17 cellular contexts compared by ENCODE assay signal in genomic region chr10:70295321-70295720, GRCh38. TPM values are rescaled to one million over a fixed set of nuclear protein-coding genes. Genes with fewer than 3 reads are reported as not detected.
DNase-seq lines count a peak whose midpoint lies in the region; ATAC-seq, FAIRE-seq and TF ChIP-seq lines count a peak whose summit lies in the region.
"Had no signal": no experiment of that assay in that cellular context is flagged by ENCODE, and none has a peak within 500 bp of the region (broad histone marks: within the 10 kb centered on the region; RNA-seq: fewer than 3 reads in every experiment).

No MANE protein-coding gene starts in this region.

- H3K27me3 ChIP-seq in BLaER1 treated with 17β-estradiol and CSF1 and Interleukin-3, amounts not matched to agents 10 nM and 100 nM: peaks cover 0 to 48% (median 0%) of the 10 kb centered on the region in 11 experiments; a peak in 4 of 22 replicates
- H3K27me3 ChIP-seq in DND-41 (ENCODE audit: insufficient read depth, low read length, poor library complexity): no peaks in the 10 kb centered on the region
- H3K27me3 ChIP-seq in keratinocyte (ENCODE audit: control insufficient read depth, extremely low read depth, insufficient read depth, low read length): no peaks in the 10 kb centered on the region
- H3K27me3 ChIP-seq in MM.1S (replicated peaks; ENCODE audit: insufficient read depth, low read length): no peaks in the 10 kb centered on the region

- DNase-seq in DND-41 (no peak), NCI-H69 (lab: John Stamatoyannopoulos, UW) (peak; percentile 42), keratinocyte (ENCODE audit: low read depth, low spot score) (peak; percentile 38), NCI-H82 treated with DMSO at 0.1 percent for 48 hours (lab: John Stamatoyannopoulos, UW; ENCODE audit: unreplicated experiment) (no peak), MM.1S (no peak)
- DNase-seq: ACHN; Caco-2; CD4-positive, CD25-positive, alpha-beta regulatory T cell; GOT3; NCI-H1436; NCI-H2081 treated with DMSO at 0.1 percent for 48 hours; NCI-H2227 treated with DMSO at 0.1 percent for 48 hours; NCI-H524 treated with DMSO at 0.1 percent for 48 hours; T-helper 1 cell had no signal

- peaks cover 0 to 8% (median 0%) of the 10 kb centered on the region in 11 experiments; a peak in 3 of 22 replicates for H3K36me3 ChIP-seq in BLaER1 treated with 17β-estradiol and CSF1 and Interleukin-3, amounts not matched to agents 10 nM and 100 nM
- H3K36me3 ChIP-seq in DND-41 (ENCODE audit: insufficient read depth, low read length): peaks cover 17% of the 10 kb centered on the region
- H3K36me3 ChIP-seq in keratinocyte (ENCODE audit: control insufficient read depth in 2 of 2, extremely low read depth in 1 of 2, insufficient read depth in 2 of 2, low read length in 2 of 2): no peaks in the 10 kb centered on the region
- H3K36me3 ChIP-seq in MM.1S (replicated peaks; ENCODE audit: insufficient read depth, low read length): no peaks in the 10 kb centered on the region

- FAIRE-seq in keratinocyte (lab: Jason Lieb, UNC): no peak

- ATAC-seq in DND-41 (ENCODE audit: insufficient read depth, low read depth) (0 out of 3 replicates have a peak, but pooled peaks have one; percentile 3), HG03175 (IDR thresholded peaks at IDR 0.05; ENCODE audit: unreplicated experiment) (no peak)

- H3K9me3 ChIP-seq in BLaER1 treated with 17β-estradiol and CSF1 and Interleukin-3, amounts not matched to agents 10 nM and 100 nM (replicated peaks in 1 of 11): no peaks in the 10 kb centered on the region
- no peaks in the 10 kb centered on the region for H3K9me3 ChIP-seq in DND-41 (ENCODE audit: insufficient read depth, low read length, severe bottlenecking)
- no peaks in the 10 kb centered on the region for H3K9me3 ChIP-seq in keratinocyte (ENCODE audit: control insufficient read depth, low read depth, low read length)
- no peaks in the 10 kb centered on the region for H3K9me3 ChIP-seq in MM.1S (replicated peaks; ENCODE audit: insufficient read depth, low read length)
- H3K9me3 ChIP-seq: Caco-2 had no signal

- H3K4me2 ChIP-seq in BLaER1 treated with 17β-estradiol and CSF1 and Interleukin-3, amounts not matched to agents 10 nM and 100 nM: peak overlapping the region in 9 of 11 experiments; percentile 54 to 84 (median 69); a peak in 14 of 22 replicates
- H3K4me2 ChIP-seq in DND-41 (ENCODE audit: insufficient read depth, low read length) (no peak overlapping the region), keratinocyte (ENCODE audit: control insufficient read depth, extremely low read depth, insufficient read depth, low read depth, low read length) (no peak overlapping the region), MM.1S (ENCODE audit: low read depth, low read length) (no peak overlapping the region)

- no peaks in the 10 kb centered on the region for H3K9me1 ChIP-seq in keratinocyte (ENCODE audit: control insufficient read depth, extremely low read depth, insufficient read depth, low read length)

- peaks cover 15 to 41% (median 31%) of the 10 kb centered on the region in 10 experiments for H3K4me1 ChIP-seq in BLaER1 treated with 17β-estradiol and CSF1 and Interleukin-3, amounts not matched to agents 10 nM and 100 nM
- no peaks in the 10 kb centered on the region for H3K4me1 ChIP-seq in DND-41 (ENCODE audit: insufficient read depth, low read length)
- H3K4me1 ChIP-seq in keratinocyte (ENCODE audit: control insufficient read depth, extremely low read depth, insufficient read depth, low read length): peaks cover 15% of the 10 kb centered on the region
- H3K4me1 ChIP-seq in MM.1S (ENCODE audit: low read length): peaks cover 13% of the 10 kb centered on the region

- no peaks in the 10 kb centered on the region for H4K20me1 ChIP-seq in BLaER1 treated with 17β-estradiol and CSF1 and Interleukin-3, amounts not matched to agents 10 nM and 100 nM
- H4K20me1 ChIP-seq in DND-41 (ENCODE audit: insufficient read depth, low read length) (no peaks in the 10 kb centered on the region), keratinocyte (ENCODE audit: control insufficient read depth, extremely low read depth, insufficient read depth, low read length) (no peaks in the 10 kb centered on the region), MM.1S (ENCODE audit: insufficient read depth, low read length) (no peaks in the 10 kb centered on the region)

- no peak overlapping the region; a peak in 1 of 22 replicates for H3K27ac ChIP-seq in BLaER1 treated with 17β-estradiol and CSF1 and Interleukin-3, amounts not matched to agents 10 nM and 100 nM
- H3K27ac ChIP-seq in DND-41 (ENCODE audit: low read length) (no peak overlapping the region), keratinocyte (ENCODE audit: control insufficient read depth, insufficient read depth, low read length) (no peak overlapping the region), MM.1S (ENCODE audit: low read length) (no peak overlapping the region)

- H2AFZ ChIP-seq in DND-41 (ENCODE audit: low read depth, low read length) (no peak overlapping the region), keratinocyte (ENCODE audit: control insufficient read depth, low read length) (no peak overlapping the region), MM.1S (ENCODE audit: low read length) (no peak overlapping the region)

- TF ChIP-seq CTCF in DND-41 (IDR thresholded peaks at IDR 0.05; ENCODE audit: borderline replicate concordance, extremely low read depth, low read length, poor library complexity, severe bottlenecking) (no peak), keratinocyte (optimal IDR thresholded peaks at IDR 0.05 in 1 of 3, IDR thresholded peaks at IDR 0.05 in 1 of 3, conservative IDR thresholded peaks at IDR 0.05 in 1 of 3; ENCODE audit: extremely low read depth in 1 of 3, insufficient read depth in 2 of 3, low read length in 3 of 3) (no peak), MM.1S (IDR thresholded peaks at IDR 0.05; ENCODE audit: low read length) (no peak)

- dilution Hi-C loops in keratinocyte (cut with MboI; ENCODE audit: extremely low pct_ligation_motif_present, low sequenced_read_pairs): no loop called here

- H3K9me2 ChIP-seq in MM.1S (replicated peaks; ENCODE audit: insufficient read depth, low read length): no peaks in the 10 kb centered on the region

- H3F3A ChIP-seq in MM.1S (ENCODE audit: insufficient read depth, low read length): peaks cover 7% of the 10 kb centered on the region; the same call in 1 of the 2 replicates

- H3K4me3 ChIP-seq in BLaER1 treated with 17β-estradiol and CSF1 and Interleukin-3, amounts not matched to agents 10 nM and 100 nM: no peak overlapping the region
- H3K4me3 ChIP-seq in DND-41 (ENCODE audit: low read depth in 1 of 2, low read length in 2 of 2): no peak overlapping the region
- no peak overlapping the region for H3K4me3 ChIP-seq in keratinocyte (ENCODE audit: control insufficient read depth in 2 of 3, extremely low read depth in 1 of 3, insufficient read depth in 2 of 3, low read depth in 1 of 3, low read length in 3 of 3)
- no peak overlapping the region for H3K4me3 ChIP-seq in MM.1S (ENCODE audit: low read length)

- no peaks in the 10 kb centered on the region for H3K79me2 ChIP-seq in DND-41 (ENCODE audit: insufficient read depth, low read length)
- no peaks in the 10 kb centered on the region for H3K79me2 ChIP-seq in keratinocyte (ENCODE audit: control insufficient read depth, insufficient read depth, low read length)
- no peaks in the 10 kb centered on the region for H3K79me2 ChIP-seq in MM.1S (ENCODE audit: low read length)

- no peak overlapping the region for H3K9ac ChIP-seq in BLaER1 treated with 17β-estradiol and CSF1 and Interleukin-3, amounts not matched to agents 10 nM and 100 nM
- H3K9ac ChIP-seq in DND-41 (ENCODE audit: low read depth, low read length) (no peak overlapping the region), keratinocyte (ENCODE audit: control insufficient read depth, extremely low read depth, insufficient read depth, low read length) (no peak overlapping the region), MM.1S (ENCODE audit: low read length) (no peak overlapping the region)

RNA-seq across cellular contexts. Expression of gene NPFFR1, which starts 11.5 kb away (rescaled TPM):
- polyA plus RNA-seq in keratinocyte: not detected in 3 replicates
- not detected for polyA plus RNA-seq in keratinocyte (2011; ENCODE audit: low read depth)
- polyA plus RNA-seq in keratinocyte (2011; cell fraction: cytosol; rRNA removed): not detected in 2 replicates
- polyA plus RNA-seq in keratinocyte (2011; cell fraction: nucleus; rRNA removed): 0.01 and 0.03 TPM in 2 replicates
- 0.01 TPM in 1 of 2 replicates, not detected in the other for polyA plus RNA-seq in keratinocyte (2012; ENCODE audit: low replicate concordance)
- not detected in 3 replicates for polyA minus RNA-seq in keratinocyte
- not detected for polyA minus RNA-seq in keratinocyte (2011; cell fraction: cytosol; rRNA and poly(A)+ RNA removed)
- polyA minus RNA-seq in keratinocyte (2011; cell fraction: nucleus; rRNA and poly(A)+ RNA removed): 0.08 TPM in 1 of 2 replicates, not detected in the other
- polyA plus RNA-seq: CD4-positive, CD25-positive, alpha-beta regulatory T cell; IgD-negative memory B cell had no signal

Comparison
In these comparisons a context has a peak if more than half of its experiments do, and no peak if none do; other contexts are left out.
1. H3K4me2 ChIP-seq: peak in BLaER1 treated with 17β-estradiol and CSF1 and Interleukin-3, amounts not matched to agents 10 nM and 100 nM (9 of 11); none in DND-41 (single experiment), keratinocyte (single experiment) and MM.1S (single experiment).
2. DNase-seq: peak in NCI-H69 (single experiment) and keratinocyte (single experiment); none in DND-41 (single experiment), NCI-H82 treated with DMSO at 0.1 percent for 48 hours (single experiment) and MM.1S (single experiment).